1 cellular context compared by ENCODE assay signal in the genomic region with DNA sequence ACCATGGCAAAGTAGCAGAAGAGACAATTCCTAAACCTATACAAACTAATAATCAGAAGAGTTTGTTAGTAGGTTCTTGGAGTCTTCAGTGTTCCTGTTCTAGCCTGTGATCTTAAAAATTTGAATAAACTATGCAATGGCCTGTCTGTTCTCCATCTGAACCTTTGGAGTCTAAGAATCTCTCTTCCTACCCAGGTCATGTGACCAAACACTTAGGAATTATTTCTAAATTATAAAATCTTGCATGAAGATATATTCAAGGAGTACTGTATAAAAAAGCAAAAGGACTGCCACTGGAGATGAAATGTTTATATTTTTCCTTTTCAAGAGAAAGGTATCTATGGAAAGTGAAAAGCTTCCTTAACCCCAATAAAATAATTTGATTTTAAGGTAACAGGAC.
TF ChIP-seq lines count a peak whose summit lies in the region.

No MANE protein-coding gene starts in this region.

TF ChIP-seq in IMR-90, 13 proteins besides CTCF, POLR2A, EP300 and RAD21:
- TF ChIP-seq, protein P1, sequence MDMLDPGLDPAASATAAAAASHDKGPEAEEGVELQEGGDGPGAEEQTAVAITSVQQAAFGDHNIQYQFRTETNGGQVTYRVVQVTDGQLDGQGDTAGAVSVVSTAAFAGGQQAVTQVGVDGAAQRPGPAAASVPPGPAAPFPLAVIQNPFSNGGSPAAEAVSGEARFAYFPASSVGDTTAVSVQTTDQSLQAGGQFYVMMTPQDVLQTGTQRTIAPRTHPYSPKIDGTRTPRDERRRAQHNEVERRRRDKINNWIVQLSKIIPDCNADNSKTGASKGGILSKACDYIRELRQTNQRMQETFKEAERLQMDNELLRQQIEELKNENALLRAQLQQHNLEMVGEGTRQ (IDR thresholded peaks at IDR 0.05; ENCODE audit: low read depth, low read length), result peak; percentile 53
- TF ChIP-seq BHLHE40 (IDR thresholded peaks at IDR 0.05; ENCODE audit: low read depth, low read length), result no peak
